Comparison of ENCODE assay signal across 8 cellular contexts in genomic region chr7:94295805-94296204, GRCh38.
DNase-seq lines count a peak whose midpoint lies in the region; ATAC-seq and TF ChIP-seq lines count a peak whose summit lies in the region.

No MANE protein-coding gene starts in this region.

- no peaks in the 10 kb centered on the region for H3K36me3 Mint-ChIP-seq in chondrocyte (ENCODE audit: low read depth)

- no peaks in the 10 kb centered on the region for H3K9me3 Mint-ChIP-seq in chondrocyte (ENCODE audit: low read depth)

- H3K4me3 ChIP-seq in AG09309 (ENCODE audit: control insufficient read depth, low read depth, low read length), result peak overlapping the region; percentile 36
- peak overlapping the region in 1 of 2 donors; percentile 5 for H3K4me3 ChIP-seq in muscle layer of duodenum (ENCODE audit: low read depth in 1 of 2, low read length in 2 of 2)

- H3K27me3 ChIP-seq in muscle layer of duodenum (ENCODE audit: low read depth, low read length), result no peaks in the 10 kb centered on the region

- DNase-seq in AG09309 (ENCODE audit: low read depth) (peak; percentile 75), NCI-H2081 treated with DMSO at 0.1 percent for 48 hours (lab: John Stamatoyannopoulos, UW) (peak; percentile 42), chondrocyte (ENCODE audit: low spot score) (no peak), RPMI8226 (no peak)
- no peak for DNase-seq in stimulated activated CD4-positive, alpha-beta T cell treated with anti-CD3 and anti-CD28 coated beads, Interleukin-2, amount 100 ng/mL, for 48 hours

- H3K27ac Mint-ChIP-seq in chondrocyte (ENCODE audit: unreplicated experiment), result peak overlapping the region; percentile 94

- TF ChIP-seq CTCF in AG09309 (IDR thresholded peaks at IDR 0.05; ENCODE audit: control insufficient read depth, insufficient read depth, low read depth, low read length, missing control alignments), result peak; percentile 68
- peak; percentile 89 for TF ChIP-seq CTCF in chondrocyte (IDR thresholded peaks at IDR 0.05)

- no peak for ATAC-seq in GM18870 (IDR thresholded peaks at IDR 0.05; ENCODE audit: unreplicated experiment)
- ATAC-seq in GM19328 (IDR thresholded peaks at IDR 0.05; ENCODE audit: unreplicated experiment), result no peak

- peak overlapping the region; percentile 68 for H3K4me3 Mint-ChIP-seq in chondrocyte (ENCODE audit: unreplicated experiment)

- H3K4me1 Mint-ChIP-seq in chondrocyte (ENCODE audit: low read depth), result peaks cover 88% of the 10 kb centered on the region

- H3K4me1 ChIP-seq in muscle layer of duodenum (ENCODE audit: control insufficient read depth in 1 of 2, insufficient read depth in 2 of 2, low read length in 2 of 2), result peaks cover 4 to 43% of the 10 kb centered on the region in 2 donors

- no peaks in the 10 kb centered on the region for H3K27me3 Mint-ChIP-seq in chondrocyte (ENCODE audit: low read depth)

- no peaks in the 10 kb centered on the region for H3K9me3 ChIP-seq in muscle layer of duodenum (ENCODE audit: control insufficient read depth in 1 of 2, low read length in 2 of 2)

- no peaks in the 10 kb centered on the region for H3K36me3 ChIP-seq in muscle layer of duodenum (ENCODE audit: control insufficient read depth in 1 of 2, insufficient read depth in 2 of 2, low read length in 2 of 2)

- peak overlapping the region; percentile 82 for H3K27ac ChIP-seq in muscle layer of duodenum (ENCODE audit: low read length)

Comparison
In these comparisons a context has a peak if more than half of its experiments do, and no peak if none do; other contexts are left out.
1. DNase-seq: peak in AG09309 (single experiment) and NCI-H2081 treated with DMSO at 0.1 percent for 48 hours (single experiment); none in chondrocyte (single experiment), stimulated activated CD4-positive, alpha-beta T cell treated with anti-CD3 and anti-CD28 coated beads, Interleukin-2, amount 100 ng/mL, for 48 hours (0 of 2) and RPMI8226 (single experiment).